In the genomic region with DNA sequence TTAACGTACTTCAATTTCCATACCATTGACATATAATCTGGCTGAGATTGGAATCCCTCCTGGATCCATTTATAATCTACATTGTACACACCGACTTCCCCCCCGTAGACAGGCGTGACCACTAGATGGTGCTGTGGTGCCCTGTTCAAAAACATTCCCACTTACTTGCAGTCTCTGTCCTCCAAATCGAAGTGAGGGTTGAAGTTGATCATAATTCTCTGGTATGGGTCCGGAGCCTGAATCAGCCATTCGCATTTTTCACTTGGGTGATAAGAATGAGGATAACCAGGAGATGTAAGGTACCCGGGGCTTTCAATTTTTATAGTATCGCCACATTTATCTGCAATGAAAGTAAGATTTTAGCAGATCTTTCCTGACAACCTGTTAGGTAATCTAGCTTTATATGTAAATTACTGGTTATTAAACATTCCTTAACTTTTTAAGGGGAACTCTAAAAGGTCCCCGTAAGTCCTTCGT, we compare ENCODE assay signal across 8 cellular contexts. TPM values are rescaled to one million over a fixed set of nuclear protein-coding genes. Genes with fewer than 3 reads are reported as not detected.
A peak's percentile ranks its signal among the peaks of the same experiment; 100 is the strongest.
DNase-seq lines count a peak whose midpoint lies in the region; ATAC-seq and TF ChIP-seq lines count a peak whose summit lies in the region.

No MANE protein-coding gene starts in this region.

- H3K4me1 ChIP-seq in CD4-positive, alpha-beta memory T cell (ENCODE audit: insufficient read depth, low read length): peaks cover 14% of the 10 kb centered on the region

- H3K36me3 ChIP-seq in CD4-positive, alpha-beta memory T cell (ENCODE audit: insufficient read depth, low read length): no peaks in the 10 kb centered on the region

- H3K4me3 ChIP-seq in CD4-positive, alpha-beta memory T cell (ENCODE audit: low read length in 2 of 2): no peak overlapping the region
- H3K4me3 ChIP-seq in astrocyte of the spinal cord (ENCODE audit: low read depth, low read length) (peak overlapping the region; percentile 90), skeletal muscle cell (ENCODE audit: low read depth, low read length) (peak overlapping the region; percentile 93)

- in situ Hi-C loops in astrocyte of the spinal cord (cut with HindIII; ENCODE audit: low sequenced_read_pairs): no loop called here

- POLR2A ChIA-PET in CD4-positive, alpha-beta memory T cell (lab: Charles Lee; ENCODE audit: partially characterized antibody): interaction anchor here (1.3 kb wide), 1 partner anchor 137 kb away, joined by 3 read pairs; no protein-coding TSS in a partner anchor

- H3K27me3 ChIP-seq in CD4-positive, alpha-beta memory T cell (ENCODE audit: insufficient read depth, low read length): peaks cover 11% of the 10 kb centered on the region

- no peak overlapping the region for H3K27ac ChIP-seq in CD4-positive, alpha-beta memory T cell (ENCODE audit: low read depth, low read length)

- CTCF ChIA-PET in CD4-positive, alpha-beta memory T cell (lab: Charles Lee; ENCODE audit: partially characterized antibody): interaction anchor here (1.1 to 4.2 kb wide), 10 partner anchors 8 to 1307 kb away, joined by 3 to 36 read pairs (median 6); no protein-coding TSS in a partner anchor

- peak; percentile 87 for TF ChIP-seq CTCF in astrocyte of the spinal cord (IDR thresholded peaks at IDR 0.05; ENCODE audit: low read depth, low read length)

- H3K36me3 Mint-ChIP-seq in CD4-positive, alpha-beta memory T cell: no peaks in the 10 kb centered on the region

- intact Hi-C loops in CD4-positive, alpha-beta memory T cell (cut with micrococcal nuclease): loop anchor here (1.0 to 5.0 kb wide), 4 partner anchors 63 to 535 kb away; no protein-coding TSS in a partner anchor

- peak overlapping the region in 4 of 8 donors; percentile 55 to 59 (median 56) for H3K4me3 Mint-ChIP-seq in CD4-positive, alpha-beta memory T cell

- H3K9me3 ChIP-seq in CD4-positive, alpha-beta memory T cell (ENCODE audit: control insufficient read depth in 1 of 2, low read length in 2 of 2): no peaks in the 10 kb centered on the region

- H3K9me3 Mint-ChIP-seq in CD4-positive, alpha-beta memory T cell: no peaks in the 10 kb centered on the region

- peaks cover 8 to 27% (median 15%) of the 10 kb centered on the region in 4 donors for H3K4me1 Mint-ChIP-seq in CD4-positive, alpha-beta memory T cell

- H3K27ac Mint-ChIP-seq in CD4-positive, alpha-beta memory T cell: no peak overlapping the region

- peak; percentile 49 to 67 (median 64) for DNase-seq in CD4-positive, alpha-beta memory T cell
- DNase-seq in NCI-H1436 (lab: John Stamatoyannopoulos, UW) (peak; percentile 78), T1000 (lab: John Stamatoyannopoulos, UW) (peak; percentile 100), astrocyte of the spinal cord (ENCODE audit: low read depth, low spot score) (peak; percentile 87), hippocampal formation (lab: John Stamatoyannopoulos, UW) (peak; percentile 68 to 85), skeletal muscle cell (ENCODE audit: low read depth) (peak; percentile 68)

- peak; percentile 62 for ATAC-seq in GM21723 (IDR thresholded peaks at IDR 0.05; ENCODE audit: unreplicated experiment)
- ATAC-seq in HG02938 (IDR thresholded peaks at IDR 0.05; ENCODE audit: unreplicated experiment): no peak

- peaks cover 50 to 52% of the 10 kb centered on the region in 2 donors for H3K27me3 Mint-ChIP-seq in CD4-positive, alpha-beta memory T cell

RNA-seq across cellular contexts. Expression of gene NRP1, which starts 3.9 kb away (rescaled TPM):
- 1 to 10 TPM; 1.6 TPM for total RNA-seq in CD4-positive, alpha-beta memory T cell
- not detected for polyA plus RNA-seq in CD4-positive, alpha-beta memory T cell

Comparison
In these comparisons a context has a peak if more than half of its experiments do, and no peak if none do; other contexts are left out.
1. H3K4me3 ChIP-seq: peak in astrocyte of the spinal cord (single experiment) and skeletal muscle cell (single experiment); none in CD4-positive, alpha-beta memory T cell (0 of 2).
2. Peak in every context shown above with its lines, with median percentiles within 50 percentile points of each other: DNase-seq.